1 cellular context compared by ENCODE assay signal in the genomic region with DNA sequence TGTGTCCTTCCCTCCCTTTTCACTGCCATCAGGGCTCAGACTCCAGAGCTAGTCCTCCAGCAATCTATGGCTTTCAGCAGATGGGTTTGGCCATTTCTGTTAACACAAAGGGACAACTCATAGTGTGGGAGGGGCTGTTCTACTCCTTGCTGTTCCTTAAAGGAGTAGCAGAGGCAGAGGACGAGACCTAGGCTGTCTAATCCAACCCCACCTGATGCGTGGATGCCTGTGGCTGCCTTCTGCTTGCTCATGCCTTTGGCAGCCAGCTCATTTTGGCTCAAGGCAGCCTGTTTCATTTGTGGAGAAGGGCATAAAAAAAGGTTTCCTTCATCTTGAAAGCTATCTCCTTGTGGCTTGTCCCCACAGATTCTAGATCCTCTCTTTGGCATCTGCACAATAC.
TF ChIP-seq lines count a peak whose summit lies in the region.

No MANE protein-coding gene starts in this region.

TF ChIP-seq in IMR-90, 13 proteins besides CTCF, POLR2A, EP300 and RAD21:
- TF ChIP-seq USF2 (IDR thresholded peaks at IDR 0.05; ENCODE audit: low read depth, low read length) (peak; percentile 65; the same call in 1 of the 2 replicates), CHD1 (IDR thresholded peaks at IDR 0.05; ENCODE audit: low read depth, low read length) (no peak), MAZ (IDR thresholded peaks at IDR 0.05; ENCODE audit: borderline replicate concordance, low read depth, low read length) (peak; percentile 79; the same call in 1 of the 2 replicates), FOS (IDR thresholded peaks at IDR 0.05; ENCODE audit: low read depth, low read length) (peak; percentile 33; the same call in 1 of the 2 replicates), SMC3 (IDR thresholded peaks at IDR 0.05; ENCODE audit: low read depth, low read length) (peak; percentile 13; the same call in 1 of the 2 replicates)
